Comparison of ENCODE assay signal across 9 cellular contexts in genomic region chr2:110854355-110855081, GRCh38.
DNase-seq lines count a peak whose midpoint lies in the region; ATAC-seq lines count a peak whose summit lies in the region.
"Had no signal": no experiment of that assay in that cellular context is flagged by ENCODE, and none has a peak within 500 bp of the region (broad histone marks: within the 10 kb centered on the region; RNA-seq: fewer than 3 reads in every experiment).

No MANE protein-coding gene starts in this region.

- POLR2A ChIA-PET in activated naive CD8-positive, alpha-beta T cell treated with anti-CD3 and anti-CD28 coated beads, Interleukin-2, amount 10 ng/mL, durations not matched to agents 7 days and 5 days (lab: Charles Lee) = no interaction called here
- POLR2A ChIA-PET in naive thymus-derived CD8-positive, alpha-beta T cell (lab: Charles Lee) = interaction anchor here (1.0 to 1.5 kb wide), 3 partner anchors 19 to 42 kb away, joined by 4 to 11 read pairs (median 4); no protein-coding TSS in a partner anchor

- peaks cover 7% of the 10 kb centered on the region for H3K27me3 Mint-ChIP-seq in activated naive CD8-positive, alpha-beta T cell treated with anti-CD3 and anti-CD28 coated beads, Interleukin-2, amount 10 ng/mL, durations not matched to agents 7 days and 5 days
- no peaks in the 10 kb centered on the region for H3K27me3 Mint-ChIP-seq in naive thymus-derived CD8-positive, alpha-beta T cell

- no peak overlapping the region for H3K4me3 Mint-ChIP-seq in activated naive CD8-positive, alpha-beta T cell treated with anti-CD3 and anti-CD28 coated beads, Interleukin-2, amount 10 ng/mL, durations not matched to agents 7 days and 5 days
- H3K4me3 Mint-ChIP-seq in naive thymus-derived CD8-positive, alpha-beta T cell = no peak overlapping the region

- no peaks in the 10 kb centered on the region for H3K36me3 Mint-ChIP-seq in activated naive CD8-positive, alpha-beta T cell treated with anti-CD3 and anti-CD28 coated beads, Interleukin-2, amount 10 ng/mL, durations not matched to agents 7 days and 5 days
- no peaks in the 10 kb centered on the region for H3K36me3 Mint-ChIP-seq in naive thymus-derived CD8-positive, alpha-beta T cell
- H3K36me3 Mint-ChIP-seq: stimulated activated effector memory CD8-positive, alpha-beta T cell treated with anti-CD3 and anti-CD28 coated beads, Interleukin-12 subunit alpha, Interleukin-12 subunit beta, amount 100 ng/mL, for 72 hours had no signal

- DNase-seq in DMS53 (lab: John Stamatoyannopoulos, UW) (peak; percentile 52), DMS53 treated with DMSO at 0.1 percent for 48 hours (lab: John Stamatoyannopoulos, UW; ENCODE audit: unreplicated experiment) (no peak), HT-29 (ENCODE audit: low spot score) (peak; percentile 26), NCI-H2107 treated with DMSO at 0.1 percent for 48 hours (lab: John Stamatoyannopoulos, UW; ENCODE audit: unreplicated experiment) (no peak), G401 (ENCODE audit: low spot score) (no peak), NCI-H774 (lab: John Stamatoyannopoulos, UW) (no peak)
- no peak for DNase-seq in activated naive CD8-positive, alpha-beta T cell treated with anti-CD3 and anti-CD28 coated beads, Interleukin-2, amount 10 ng/mL, durations not matched to agents 7 days and 5 days
- no peak for DNase-seq in naive thymus-derived CD8-positive, alpha-beta T cell

- H3K4me1 Mint-ChIP-seq in activated naive CD8-positive, alpha-beta T cell treated with anti-CD3 and anti-CD28 coated beads, Interleukin-2, amount 10 ng/mL, durations not matched to agents 7 days and 5 days = peaks cover 52% of the 10 kb centered on the region
- peaks cover 44 to 81% (median 68%) of the 10 kb centered on the region in 4 donors for H3K4me1 Mint-ChIP-seq in naive thymus-derived CD8-positive, alpha-beta T cell

- H3K9me3 Mint-ChIP-seq in activated naive CD8-positive, alpha-beta T cell treated with anti-CD3 and anti-CD28 coated beads, Interleukin-2, amount 10 ng/mL, durations not matched to agents 7 days and 5 days = no peaks in the 10 kb centered on the region
- H3K9me3 Mint-ChIP-seq in naive thymus-derived CD8-positive, alpha-beta T cell = no peaks in the 10 kb centered on the region
- H3K9me3 Mint-ChIP-seq: stimulated activated effector memory CD8-positive, alpha-beta T cell treated with anti-CD3 and anti-CD28 coated beads, Interleukin-12 subunit alpha, Interleukin-12 subunit beta, amount 100 ng/mL, for 72 hours had no signal

- no peak for ATAC-seq in activated naive CD8-positive, alpha-beta T cell treated with anti-CD3 and anti-CD28 coated beads, Interleukin-2, amount 10 ng/mL, durations not matched to agents 7 days and 5 days (ENCODE audit: low read depth)
- no peak for ATAC-seq in naive thymus-derived CD8-positive, alpha-beta T cell
- ATAC-seq: stimulated activated effector memory CD8-positive, alpha-beta T cell treated with anti-CD3 and anti-CD28 coated beads, Interleukin-12 subunit alpha, Interleukin-12 subunit beta, amount 100 ng/mL, for 72 hours had no signal

- peak overlapping the region; percentile 6 for H3K27ac Mint-ChIP-seq in activated naive CD8-positive, alpha-beta T cell treated with anti-CD3 and anti-CD28 coated beads, Interleukin-2, amount 10 ng/mL, durations not matched to agents 7 days and 5 days
- peak overlapping the region in 8 of 10 donors; percentile 16 to 95 (median 80) for H3K27ac Mint-ChIP-seq in naive thymus-derived CD8-positive, alpha-beta T cell
- H3K27ac Mint-ChIP-seq: stimulated activated effector memory CD8-positive, alpha-beta T cell treated with anti-CD3 and anti-CD28 coated beads, Interleukin-12 subunit alpha, Interleukin-12 subunit beta, amount 100 ng/mL, for 72 hours had no signal

- in situ Hi-C loops in G401 (cut with HindIII; ENCODE audit: low sequenced_read_pairs) = no loop called here

Comparison
In these comparisons a context has a peak if more than half of its experiments do, and no peak if none do; other contexts are left out.
1. DNase-seq: peak in DMS53 (single experiment) and HT-29 (single experiment); none in DMS53 treated with DMSO at 0.1 percent for 48 hours (single experiment), activated naive CD8-positive, alpha-beta T cell treated with anti-CD3 and anti-CD28 coated beads, Interleukin-2, amount 10 ng/mL, durations not matched to agents 7 days and 5 days (single experiment), naive thymus-derived CD8-positive, alpha-beta T cell (0 of 10), NCI-H2107 treated with DMSO at 0.1 percent for 48 hours (single experiment), G401 (single experiment) and NCI-H774 (single experiment).